Comparison of ENCODE assay signal across 9 cellular contexts in genomic region chr7:131231381-131232220, GRCh38.
A peak's percentile ranks its signal among the peaks of the same experiment; 100 is the strongest.
DNase-seq lines count a peak whose midpoint lies in the region; ATAC-seq and TF ChIP-seq lines count a peak whose summit lies in the region.
"Had no signal": no experiment of that assay in that cellular context is flagged by ENCODE, and none has a peak within 500 bp of the region (broad histone marks: within the 10 kb centered on the region; RNA-seq: fewer than 3 reads in every experiment).

No MANE protein-coding gene starts in this region.

- H3K27ac ChIP-seq in left lung, result peak overlapping the region; percentile 30 to 94
- H3K27ac ChIP-seq: VCaP had no signal

- ATAC-seq in GM18511 (IDR thresholded peaks at IDR 0.05; ENCODE audit: unreplicated experiment), result peak; percentile 83
- ATAC-seq in HG02938 (IDR thresholded peaks at IDR 0.05; ENCODE audit: unreplicated experiment), result peak; percentile 81
- ATAC-seq in left lung, result peak; percentile 57

- H3K9me3 ChIP-seq in left lung, result no peaks in the 10 kb centered on the region

- no peaks in the 10 kb centered on the region for H3K36me3 ChIP-seq in left lung

- no peaks in the 10 kb centered on the region for H3K9me3 Mint-ChIP-seq in activated naive CD4-positive, alpha-beta T cell treated with anti-CD3 and anti-CD28 coated beads, Interleukin-2, amount 10 ng/mL, durations not matched to agents 7 days and 5 days
- no peaks in the 10 kb centered on the region for H3K9me3 Mint-ChIP-seq in endothelial cell (ENCODE audit: unreplicated experiment)

- CTCF ChIA-PET in activated naive CD4-positive, alpha-beta T cell treated with anti-CD3 and anti-CD28 coated beads, Interleukin-2, amount 10 ng/mL, durations not matched to agents 7 days and 5 days (lab: Charles Lee), result interaction anchor here (0.6 to 3.2 kb wide), 3 partner anchors 64 to 163 kb away, joined by 3 to 8 read pairs (median 3); no protein-coding TSS in a partner anchor

- H3K4me1 Mint-ChIP-seq in activated naive CD4-positive, alpha-beta T cell treated with anti-CD3 and anti-CD28 coated beads, Interleukin-2, amount 10 ng/mL, durations not matched to agents 7 days and 5 days, result peaks cover 54% of the 10 kb centered on the region
- peaks cover 4% of the 10 kb centered on the region for H3K4me1 Mint-ChIP-seq in endothelial cell (ENCODE audit: unreplicated experiment)

- peaks cover 1 to 41% of the 10 kb centered on the region in 2 donors for H3K4me1 ChIP-seq in left lung

- H3K36me3 Mint-ChIP-seq in activated naive CD4-positive, alpha-beta T cell treated with anti-CD3 and anti-CD28 coated beads, Interleukin-2, amount 10 ng/mL, durations not matched to agents 7 days and 5 days, result peaks cover 3% of the 10 kb centered on the region
- no peaks in the 10 kb centered on the region for H3K36me3 Mint-ChIP-seq in endothelial cell (ENCODE audit: low read depth, unreplicated experiment)

- no peaks in the 10 kb centered on the region for H3K27me3 ChIP-seq in left lung

- peak overlapping the region; percentile 66 for H3K4me3 Mint-ChIP-seq in activated naive CD4-positive, alpha-beta T cell treated with anti-CD3 and anti-CD28 coated beads, Interleukin-2, amount 10 ng/mL, durations not matched to agents 7 days and 5 days
- H3K4me3 Mint-ChIP-seq in endothelial cell (ENCODE audit: unreplicated experiment), result no peak overlapping the region

- TF ChIP-seq CTCF in left lung (IDR thresholded peaks at IDR 0.05), result no peak
- no peak for TF ChIP-seq CTCF in endothelial cell (IDR thresholded peaks at IDR 0.05; ENCODE audit: unreplicated experiment)

- peak; percentile 75 for DNase-seq in activated naive CD4-positive, alpha-beta T cell treated with anti-CD3 and anti-CD28 coated beads, Interleukin-2, amount 10 ng/mL, durations not matched to agents 7 days and 5 days
- DNase-seq in left lung (peak in 1 of 2 donors; percentile 50), iPS-NIHi7 (ENCODE audit: extremely low spot score) (no peak), endothelial cell (ENCODE audit: low spot score) (no peak)
- DNase-seq in stimulated activated CD8-positive, alpha-beta memory T cell treated with anti-CD3 and anti-CD28 coated beads, Interleukin-7, amount 100 ng/mL, for 4 hours (ENCODE audit: low read depth in 2 of 2), result peak; percentile 26 to 41

- H3K27ac Mint-ChIP-seq in activated naive CD4-positive, alpha-beta T cell treated with anti-CD3 and anti-CD28 coated beads, Interleukin-2, amount 10 ng/mL, durations not matched to agents 7 days and 5 days, result peak overlapping the region; percentile 92
- H3K27ac Mint-ChIP-seq in endothelial cell (ENCODE audit: unreplicated experiment), result no peak overlapping the region

- TF ChIP-seq POLR2A in Raji (IDR thresholded peaks at IDR 0.05; ENCODE audit: insufficient read depth, low read depth, low read length), result peak; percentile 58; the same call in 1 of the 2 replicates

- peaks cover 11% of the 10 kb centered on the region for H3K27me3 Mint-ChIP-seq in activated naive CD4-positive, alpha-beta T cell treated with anti-CD3 and anti-CD28 coated beads, Interleukin-2, amount 10 ng/mL, durations not matched to agents 7 days and 5 days
- peaks cover 3% of the 10 kb centered on the region for H3K27me3 Mint-ChIP-seq in endothelial cell (ENCODE audit: unreplicated experiment)

- H3K4me3 ChIP-seq in left lung, result peak overlapping the region in 1 of 2 donors; percentile 13

- intact Hi-C loops in left lung (cut with DNase I), result no loop called here

Comparison
In these comparisons a context has a peak if more than half of its experiments do, and no peak if none do; other contexts are left out.
1. DNase-seq: peak in activated naive CD4-positive, alpha-beta T cell treated with anti-CD3 and anti-CD28 coated beads, Interleukin-2, amount 10 ng/mL, durations not matched to agents 7 days and 5 days (single experiment) and stimulated activated CD8-positive, alpha-beta memory T cell treated with anti-CD3 and anti-CD28 coated beads, Interleukin-7, amount 100 ng/mL, for 4 hours (2 of 2); none in iPS-NIHi7 (single experiment) and endothelial cell (single experiment).
2. Peak in every context shown above with its lines, with median percentiles within 50 percentile points of each other: ATAC-seq.